In the genomic region with DNA sequence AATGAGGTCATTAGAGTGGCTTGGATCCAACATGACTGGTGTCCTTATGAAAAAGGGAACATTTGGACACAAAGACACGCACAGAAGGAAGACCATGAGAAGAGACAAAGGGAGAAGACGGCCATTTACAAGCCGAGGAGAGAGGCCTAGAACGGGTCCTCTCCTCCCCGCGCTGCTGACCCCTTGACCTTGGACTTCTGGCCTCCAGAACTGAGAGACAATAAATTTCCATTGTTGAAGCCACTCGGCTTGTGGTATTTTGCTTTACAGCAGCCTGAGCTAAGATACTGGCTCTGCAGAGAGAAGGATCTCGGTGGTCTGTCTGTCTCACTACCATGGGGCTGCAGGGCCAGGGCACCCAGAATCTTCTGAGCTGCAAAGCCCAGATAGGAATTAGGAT, we compare ENCODE assay signal across 1 cellular context.
TF ChIP-seq lines count a peak whose summit lies in the region.

No MANE protein-coding gene starts in this region.

TF ChIP-seq in K562, 482 proteins besides CTCF, POLR2A, EP300 and RAD21:
- TF ChIP-seq PCBP1 (IDR thresholded peaks at IDR 0.05; ENCODE audit: low read depth, low read length, poor library complexity, severe bottlenecking) (no peak), ESRRA (IDR thresholded peaks at IDR 0.05; ENCODE audit: borderline replicate concordance, low read depth) (peak; percentile 48; the same call in 1 of the 2 replicates), TGIF2 (CRISPR knock-in tag; IDR thresholded peaks at IDR 0.05) (no peak)
